Comparison of ENCODE assay signal across 8 cellular contexts in the genomic region with DNA sequence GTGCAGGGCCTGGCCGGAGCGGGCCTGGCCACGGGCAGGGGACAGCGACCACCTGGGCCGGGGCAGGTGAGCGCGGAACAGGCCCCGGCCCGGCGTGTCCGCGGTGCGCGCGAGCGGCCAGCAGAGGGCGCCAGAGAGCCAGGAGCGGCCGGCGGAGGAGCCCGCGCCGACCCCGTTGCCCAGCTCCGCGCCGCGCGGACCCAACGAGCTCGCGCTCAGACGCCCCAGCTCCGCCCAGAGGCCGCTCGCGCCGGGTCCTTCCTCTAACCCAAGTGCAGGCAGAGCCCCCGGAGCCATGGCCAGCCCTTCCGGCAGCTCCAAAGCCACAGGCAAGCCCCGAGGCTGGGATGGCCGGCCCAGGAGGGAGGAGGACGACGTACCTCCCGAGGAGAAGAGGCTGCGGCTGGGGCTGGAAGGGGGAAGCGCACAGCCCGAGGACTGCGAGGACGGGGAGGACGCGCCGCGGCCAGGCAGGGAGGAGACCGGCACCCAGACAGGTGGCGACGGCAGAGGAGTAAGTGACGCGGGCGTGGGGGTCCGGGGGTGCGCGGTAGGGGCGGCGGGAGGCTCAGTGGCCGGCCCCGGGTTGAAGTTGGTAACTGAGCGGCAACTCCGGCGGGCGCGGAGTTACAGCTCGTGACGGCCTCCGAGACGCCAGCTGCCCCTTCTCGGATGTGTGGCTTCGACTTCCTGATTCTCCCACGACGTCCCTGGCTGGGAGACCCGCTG.
A peak's percentile ranks its signal among the peaks of the same experiment; 100 is the strongest.
DNase-seq lines count a peak whose midpoint lies in the region; FAIRE-seq and TF ChIP-seq lines count a peak whose summit lies in the region.
"Not testable (repeated sequence)": the region's sequence is repeated elsewhere in the genome, so short reads cannot be mapped to it uniquely, and the experiment has no call there.

No MANE protein-coding gene starts in this region.

- H3K27ac Mint-ChIP-seq in activated naive CD4-positive, alpha-beta T cell treated with anti-CD3 and anti-CD28 coated beads, Interleukin-2, amount 10 ng/mL, durations not matched to agents 7 days and 5 days: not testable (repeated sequence)

- not testable (repeated sequence) for H3K36me3 Mint-ChIP-seq in activated naive CD4-positive, alpha-beta T cell treated with anti-CD3 and anti-CD28 coated beads, Interleukin-2, amount 10 ng/mL, durations not matched to agents 7 days and 5 days

- H3K4me3 Mint-ChIP-seq in activated naive CD4-positive, alpha-beta T cell treated with anti-CD3 and anti-CD28 coated beads, Interleukin-2, amount 10 ng/mL, durations not matched to agents 7 days and 5 days: peak overlapping the region; percentile 52

- H2AFZ ChIP-seq in ACC112 (ENCODE audit: low read length, unreplicated experiment): not testable (repeated sequence)

- H3K4me3 ChIP-seq in ACC112 (ENCODE audit: low read depth, low read length): peak overlapping the region; percentile 45; the same call in 1 of the 2 replicates
- peak overlapping the region; percentile 48 for H3K4me3 ChIP-seq in fibroblast of pulmonary artery (replicated peaks; ENCODE audit: low read depth, low read length)
- H3K4me3 ChIP-seq in mesodermal cell (ENCODE audit: extremely low read depth, insufficient read depth, low read length, poor library complexity, severe bottlenecking): peak overlapping the region; percentile 52

- H3K9me3 Mint-ChIP-seq in activated naive CD4-positive, alpha-beta T cell treated with anti-CD3 and anti-CD28 coated beads, Interleukin-2, amount 10 ng/mL, durations not matched to agents 7 days and 5 days: not testable (repeated sequence)

- peaks cover 60% of the 10 kb centered on the region for H3K27me3 Mint-ChIP-seq in activated naive CD4-positive, alpha-beta T cell treated with anti-CD3 and anti-CD28 coated beads, Interleukin-2, amount 10 ng/mL, durations not matched to agents 7 days and 5 days

- peaks cover 11% of the 10 kb centered on the region for H3K4me1 Mint-ChIP-seq in activated naive CD4-positive, alpha-beta T cell treated with anti-CD3 and anti-CD28 coated beads, Interleukin-2, amount 10 ng/mL, durations not matched to agents 7 days and 5 days

- not testable (repeated sequence) for H3K27me3 ChIP-seq in ACC112 (ENCODE audit: insufficient read depth, low read length)

- WGBS in mesodermal cell (ENCODE audit: insufficient coverage in 2 of 2), 2 experiments: 1% methylated on average over 69 to 71 of the region's 81 CpGs

- FAIRE-seq in GM18507 (lab: Jason Lieb, UNC): not testable (repeated sequence)

- peak; percentile 37 for DNase-seq in GM18507 (ENCODE audit: extremely low spot score, insufficient read length, low read depth)
- peak; percentile 15 to 18 for DNase-seq in NCI-H187 (lab: John Stamatoyannopoulos, UW)
- DNase-seq in T-helper 2 cell: peak; percentile 40 to 60 (median 50)
- peak; percentile 72 for DNase-seq in activated naive CD4-positive, alpha-beta T cell treated with anti-CD3 and anti-CD28 coated beads, Interleukin-2, amount 10 ng/mL, durations not matched to agents 7 days and 5 days
- DNase-seq in fibroblast of pulmonary artery (ENCODE audit: low read depth): peak; percentile 66
- DNase-seq in stimulated activated CD4-positive, alpha-beta T cell treated with anti-CD3 and anti-CD28 coated beads, Interleukin-1b, Interleukin-23, amount 100 ng/mL, for 4 hours (ENCODE audit: low read depth in 2 of 2): peak; percentile 66 to 67

- H3K9me3 ChIP-seq in mesodermal cell (ENCODE audit: control insufficient read depth, low read length): not testable (repeated sequence)

- not testable (repeated sequence) for H3K36me3 ChIP-seq in ACC112 (ENCODE audit: insufficient read depth, low read length); mesodermal cell (ENCODE audit: control insufficient read depth, insufficient read depth, low read length)

- not testable (repeated sequence) for H3K79me2 ChIP-seq in ACC112 (ENCODE audit: control insufficient read depth, insufficient read depth, low read length, unreplicated experiment)

- TF ChIP-seq CTCF in fibroblast of pulmonary artery (IDR thresholded peaks at IDR 0.05; ENCODE audit: low read length, missing control alignments): not testable (repeated sequence)

- H3K27ac ChIP-seq in ACC112 (ENCODE audit: low read depth, low read length); mesodermal cell (ENCODE audit: low read depth, low read length, severe bottlenecking): not testable (repeated sequence)

- CTCF ChIA-PET in activated naive CD4-positive, alpha-beta T cell treated with anti-CD3 and anti-CD28 coated beads, Interleukin-2, amount 10 ng/mL, durations not matched to agents 7 days and 5 days (lab: Charles Lee): interaction anchor here (0.5 to 1.4 kb wide), 5 partner anchors 23 to 774 kb away, joined by 3 to 6 read pairs (median 3); no protein-coding TSS in a partner anchor

- H3K4me1 ChIP-seq in ACC112 (ENCODE audit: control insufficient read depth, insufficient read depth, low read length, unreplicated experiment); mesodermal cell (ENCODE audit: control insufficient read depth, insufficient read depth, low read length, poor library complexity, severe bottlenecking): not testable (repeated sequence)

Comparison
In these comparisons a context has a peak if more than half of its experiments do, and no peak if none do; other contexts are left out.
1. DNase-seq: peak in every context shown above with its lines; median percentile 72 in activated naive CD4-positive, alpha-beta T cell treated with anti-CD3 and anti-CD28 coated beads, Interleukin-2, amount 10 ng/mL, durations not matched to agents 7 days and 5 days; 66 in stimulated activated CD4-positive, alpha-beta T cell treated with anti-CD3 and anti-CD28 coated beads, Interleukin-1b, Interleukin-23, amount 100 ng/mL, for 4 hours; 66 in fibroblast of pulmonary artery; 50 in T-helper 2 cell; 37 in GM18507; 16 in NCI-H187.